In the genomic region with DNA sequence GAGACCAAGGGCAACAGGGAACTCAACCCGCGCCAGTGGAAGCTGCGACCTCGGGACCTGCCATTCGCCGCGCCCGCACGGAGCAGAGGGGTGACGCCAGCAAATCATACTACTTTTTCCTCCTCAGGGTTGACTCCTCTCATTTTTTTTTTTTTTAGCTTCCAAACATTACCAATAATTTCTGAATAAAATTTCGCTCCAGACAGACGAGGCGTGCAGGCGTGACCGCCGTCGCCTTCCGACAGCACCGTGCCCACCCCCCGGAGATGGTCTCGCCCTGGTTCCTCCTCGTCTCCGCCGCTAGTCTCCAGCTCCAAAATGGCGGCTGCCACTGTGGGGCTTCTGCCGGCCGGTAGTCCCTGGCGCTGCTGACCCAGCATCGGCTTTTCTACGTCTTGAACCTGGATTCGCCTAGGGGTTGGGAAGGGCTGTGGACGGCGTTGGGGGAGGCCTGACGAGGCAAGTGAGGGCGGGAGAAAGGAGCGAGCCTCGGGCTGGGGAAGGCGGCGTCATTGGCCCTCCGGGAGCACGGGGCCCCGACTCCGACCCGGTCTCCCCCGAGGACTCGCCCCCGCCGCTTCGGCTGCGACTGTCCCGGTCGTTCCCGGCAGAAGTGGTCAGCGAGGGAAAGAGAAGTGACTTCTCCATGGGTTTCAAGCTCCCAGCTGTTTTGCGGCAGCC, we compare ENCODE assay signal across 8 cellular contexts. TPM values are rescaled to one million over a fixed set of nuclear protein-coding genes. Genes with fewer than 3 reads are reported as not detected.
DNase-seq lines count a peak whose midpoint lies in the region; ATAC-seq and TF ChIP-seq lines count a peak whose summit lies in the region.

A gene (plus strand): TSS at position 300 of the 681 bp plus-strand sequence. CDS start 9,016 bp downstream, outside the sequence.
A gene (minus strand): TSS at position 37 of the 681 bp plus-strand sequence. CDS start 4,069 bp downstream, outside the sequence.

- peaks cover 48% of the 10 kb centered on the region for H3K36me3 Mint-ChIP-seq in endodermal cell (ENCODE audit: low read depth)
- peaks cover 9% of the 10 kb centered on the region for H3K36me3 Mint-ChIP-seq in mesothelial cell of epicardium

- DNase-seq in COLO829 (ENCODE audit: low spot score): peak; percentile 83
- DNase-seq in HPDE6-E6E7 (ENCODE audit: extremely low spot score): peak; percentile 94
- DNase-seq in NT2/D1 (ENCODE audit: low read depth, low spot score): peak; percentile 40
- DNase-seq in activated CD8-positive, alpha-beta memory T cell treated with anti-CD3 and anti-CD28 coated beads, Interleukin-2, amount 50 U/mL, for 24 hours (ENCODE audit: extremely low read depth): peak; percentile 64
- DNase-seq in endodermal cell: peak; percentile 92
- peak; percentile 71 to 86 for DNase-seq in mesothelial cell of epicardium (ENCODE audit: low spot score in 2 of 2, unreplicated experiment in 2 of 2)
- peak; percentile 60 to 75 for DNase-seq in stimulated activated CD8-positive, alpha-beta memory T cell treated with anti-CD3 and anti-CD28 coated beads, Interleukin-2, amount 100 ng/mL, for 1 hour (ENCODE audit: low read depth in 2 of 2)

- no peaks in the 10 kb centered on the region for H3K9me3 ChIP-seq in NT2/D1 (ENCODE audit: insufficient read depth, low read length)
- H3K9me3 ChIP-seq in endodermal cell (ENCODE audit: control insufficient read depth, low read length): no peaks in the 10 kb centered on the region

- H3K9me3 Mint-ChIP-seq in endodermal cell (no peaks in the 10 kb centered on the region), mesothelial cell of epicardium (no peaks in the 10 kb centered on the region)

- WGBS in endodermal cell (ENCODE audit: insufficient coverage in 1 of 2, insufficient read length in 1 of 2), 2 experiments: 0% methylated on average over 19 to 55 of the region's 55 CpGs

- H3K27me3 ChIP-seq in NT2/D1 (ENCODE audit: insufficient read depth, insufficient read length) (no peaks in the 10 kb centered on the region), endodermal cell (ENCODE audit: control insufficient read depth, insufficient read depth, low read length, poor library complexity, severe bottlenecking) (no peaks in the 10 kb centered on the region)

- H3K4me1 Mint-ChIP-seq in endodermal cell: peaks cover 18% of the 10 kb centered on the region
- H3K4me1 Mint-ChIP-seq in mesothelial cell of epicardium: peaks cover 24% of the 10 kb centered on the region

- H3K4me3 Mint-ChIP-seq in endodermal cell (peak within 1 kb of the TSS; percentile 84), mesothelial cell of epicardium (peak within 1 kb of the TSS; percentile 100)

- peak within 1 kb of the TSS; percentile 99 for H3K27ac ChIP-seq in endodermal cell (ENCODE audit: low read depth, low read length)

- peak within 1 kb of the TSS; percentile 98 for H3K9ac ChIP-seq in NT2/D1 (ENCODE audit: insufficient read length, low read depth)
- peak within 1 kb of the TSS; percentile 99 for H3K9ac ChIP-seq in endodermal cell (ENCODE audit: extremely low read depth, low read length, poor library complexity, severe bottlenecking)

- peak within 1 kb of the TSS; percentile 100 for H3K27ac Mint-ChIP-seq in endodermal cell
- peak within 1 kb of the TSS; percentile 100 for H3K27ac Mint-ChIP-seq in mesothelial cell of epicardium

- peak; percentile 75 for ATAC-seq in GM19467 (IDR thresholded peaks at IDR 0.05; ENCODE audit: unreplicated experiment)

- H3K36me3 ChIP-seq in NT2/D1 (ENCODE audit: insufficient read depth, insufficient read length, low read length): peaks cover 73% of the 10 kb centered on the region
- H3K36me3 ChIP-seq in endodermal cell (ENCODE audit: control insufficient read depth, insufficient read depth, low read length): peaks cover 33% of the 10 kb centered on the region

- H3K4me3 ChIP-seq in NT2/D1 (ENCODE audit: insufficient read length, low read depth) (peak within 1 kb of the TSS; percentile 93), endodermal cell (ENCODE audit: low read length) (peak within 1 kb of the TSS; percentile 96)

- TF ChIP-seq CTCF in endodermal cell (conservative IDR thresholded peaks at IDR 0.05): no peak
- no peak for TF ChIP-seq CTCF in mesothelial cell of epicardium (IDR thresholded peaks at IDR 0.05; ENCODE audit: unreplicated experiment)

- H3K27me3 Mint-ChIP-seq in endodermal cell (ENCODE audit: insufficient read depth) (no peaks in the 10 kb centered on the region), mesothelial cell of epicardium (ENCODE audit: low read depth) (no peaks in the 10 kb centered on the region)

- H3K4me1 ChIP-seq in NT2/D1 (ENCODE audit: insufficient read depth, insufficient read length): peaks cover 3% of the 10 kb centered on the region
- peaks cover 8% of the 10 kb centered on the region for H3K4me1 ChIP-seq in endodermal cell (ENCODE audit: control insufficient read depth, insufficient read depth, low read length)

RNA-seq across cellular contexts. Expression of the first gene that starts in this region (rescaled TPM):
- total RNA-seq in endodermal cell (100 to 1,000 TPM in 1 of 2 donors, 10 to 100 TPM in 1; 91.8 to 103 TPM), mesothelial cell of epicardium (58.1 to 60.7 TPM (median 58.9 TPM) in 3 replicates)
- 49.3 TPM for polyA plus RNA-seq in endodermal cell (2013, experiment 1 of 2)
- polyA plus RNA-seq in endodermal cell (2013, experiment 2 of 2): 42.1 TPM

RNA-seq across cellular contexts. Expression of the second gene that starts in this region (rescaled TPM):
- total RNA-seq in endodermal cell (100 to 1,000 TPM; 122 to 155 TPM), mesothelial cell of epicardium (97.4 to 103 TPM (median 97.9 TPM) in 3 replicates)
- polyA plus RNA-seq in endodermal cell (2013, experiment 1 of 2): 169 TPM
- 156 TPM for polyA plus RNA-seq in endodermal cell (2013, experiment 2 of 2)

Comparison
In these comparisons a context has a peak if more than half of its experiments do, and no peak if none do; other contexts are left out.
1. Peak in every context shown above with its lines: DNase-seq, ATAC-seq, H3K4me3 ChIP-seq and H3K27ac ChIP-seq.
2. DNase-seq: peak in every context shown above with its lines; median percentile 94 in HPDE6-E6E7; 92 in endodermal cell; 83 in COLO829; 78 in mesothelial cell of epicardium; 68 in stimulated activated CD8-positive, alpha-beta memory T cell treated with anti-CD3 and anti-CD28 coated beads, Interleukin-2, amount 100 ng/mL, for 1 hour; 64 in activated CD8-positive, alpha-beta memory T cell treated with anti-CD3 and anti-CD28 coated beads, Interleukin-2, amount 50 U/mL, for 24 hours; 40 in NT2/D1.